13 cellular contexts compared by ENCODE assay signal in the genomic region with DNA sequence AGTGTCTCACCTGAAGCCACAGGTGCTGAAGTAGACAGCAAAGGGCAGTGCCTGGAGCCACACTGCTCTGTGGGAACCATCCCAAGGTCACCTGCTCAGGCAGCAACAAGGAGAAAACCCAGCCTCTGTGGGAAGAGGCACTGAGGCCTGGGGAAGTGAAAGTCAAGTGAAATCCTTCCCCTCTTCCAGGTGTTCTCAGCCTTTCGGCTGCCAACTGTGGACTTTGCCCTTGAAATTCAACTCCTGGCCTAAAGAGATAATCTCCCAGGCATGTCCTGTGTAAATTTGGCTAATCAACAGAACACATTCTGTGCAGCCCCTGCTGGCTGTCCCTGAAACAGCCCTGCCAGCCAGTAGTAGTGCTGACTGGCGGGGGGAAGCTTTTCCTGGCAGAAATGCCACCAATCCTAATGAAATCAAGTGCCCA.
A peak's percentile ranks its signal among the peaks of the same experiment; 100 is the strongest.
DNase-seq lines count a peak whose midpoint lies in the region; ATAC-seq, FAIRE-seq and TF ChIP-seq lines count a peak whose summit lies in the region.
"Had no signal": no experiment of that assay in that cellular context is flagged by ENCODE, and none has a peak within 500 bp of the region (broad histone marks: within the 10 kb centered on the region; RNA-seq: fewer than 3 reads in every experiment).

No MANE protein-coding gene starts in this region.

- no peak for FAIRE-seq in pancreas (lab: Jason Lieb, UNC)

- peaks cover 23 to 77% (median 46%) of the 10 kb centered on the region in 3 donors for H3K4me1 ChIP-seq in pancreas

- peak overlapping the region; percentile 49 to 78 (median 66) for H3K27ac ChIP-seq in pancreas
- H3K27ac ChIP-seq: KMS-11, thoracic aorta had no signal

- intact Hi-C loops in pancreas (cut with DNase I): no loop called here

- H3K36me3 ChIP-seq in pancreas: no peaks in the 10 kb centered on the region
- H3K36me3 ChIP-seq: thoracic aorta had no signal

- TF ChIP-seq CTCF in GM12864 (IDR thresholded peaks at IDR 0.05; ENCODE audit: low read depth, low read length, missing control alignments): peak; percentile 32
- TF ChIP-seq CTCF in fibroblast of pulmonary artery (IDR thresholded peaks at IDR 0.05; ENCODE audit: low read length, missing control alignments): peak; percentile 9
- peak; percentile 46 to 61 (median 52) for TF ChIP-seq CTCF in pancreas (IDR thresholded peaks at IDR 0.05)

- no peaks in the 10 kb centered on the region for H3K9me3 ChIP-seq in pancreas
- H3K9me3 ChIP-seq: thoracic aorta had no signal

- H3K4me3 ChIP-seq in GM12864 (ENCODE audit: low read depth, low read length) (no peak overlapping the region), fibroblast of pulmonary artery (replicated peaks; ENCODE audit: low read depth, low read length) (no peak overlapping the region), pancreas (peak overlapping the region in 2 of 4 donors; percentile 5 to 8)
- H3K4me3 ChIP-seq: thoracic aorta had no signal

- no peaks in the 10 kb centered on the region for H3K27me3 ChIP-seq in pancreas

- WGBS in pancreas, 2 donors: 5 to 15% methylated on average over 2 of the region's 2 CpGs

- ATAC-seq in pancreas: peak; percentile 88 to 93 (median 91)
- ATAC-seq: T-helper 17 cell had no signal

- DNase-seq in GM12864 (ENCODE audit: low read depth): no peak
- peak; percentile 18 for DNase-seq in NOMO-1 treated with DMSO at 0.1 percent for 48 hours (lab: John Stamatoyannopoulos, UW; ENCODE audit: unreplicated experiment)
- DNase-seq in fibroblast of pulmonary artery (ENCODE audit: low read depth): no peak
- peak; percentile 67 to 91 (median 86) for DNase-seq in pancreas
- no peak for DNase-seq in NCI-H1417 (lab: John Stamatoyannopoulos, UW)
- DNase-seq in activated CD4-positive, alpha-beta T cell treated with anti-CD3 and anti-CD28 coated beads, Interleukin-2, amount 50 U/mL, for 4 hours: no peak
- DNase-seq in NCI-H226: no peak
- no peak for DNase-seq in central memory CD4-positive, alpha-beta T cell
- DNase-seq: HCEC 1CT; stimulated activated CD4-positive, alpha-beta T cell treated with anti-CD3 and anti-CD28 coated beads, Interleukin-12 subunit alpha, Interleukin-12 subunit beta, amount 100 ng/mL, for 4 hours; T-helper 17 cell had no signal

Comparison
In these comparisons a context has a peak if more than half of its experiments do, and no peak if none do; other contexts are left out.
1. DNase-seq: peak in NOMO-1 treated with DMSO at 0.1 percent for 48 hours (single experiment) and pancreas (6 of 6); none in GM12864 (single experiment), fibroblast of pulmonary artery (single experiment), NCI-H1417 (0 of 3), activated CD4-positive, alpha-beta T cell treated with anti-CD3 and anti-CD28 coated beads, Interleukin-2, amount 50 U/mL, for 4 hours (0 of 2), NCI-H226 (single experiment) and central memory CD4-positive, alpha-beta T cell (single experiment).
2. Peak in every context shown above with its lines, with median percentiles within 50 percentile points of each other: CTCF ChIP-seq.